ENCODE assay signal across 1 cellular context in the genomic region with DNA sequence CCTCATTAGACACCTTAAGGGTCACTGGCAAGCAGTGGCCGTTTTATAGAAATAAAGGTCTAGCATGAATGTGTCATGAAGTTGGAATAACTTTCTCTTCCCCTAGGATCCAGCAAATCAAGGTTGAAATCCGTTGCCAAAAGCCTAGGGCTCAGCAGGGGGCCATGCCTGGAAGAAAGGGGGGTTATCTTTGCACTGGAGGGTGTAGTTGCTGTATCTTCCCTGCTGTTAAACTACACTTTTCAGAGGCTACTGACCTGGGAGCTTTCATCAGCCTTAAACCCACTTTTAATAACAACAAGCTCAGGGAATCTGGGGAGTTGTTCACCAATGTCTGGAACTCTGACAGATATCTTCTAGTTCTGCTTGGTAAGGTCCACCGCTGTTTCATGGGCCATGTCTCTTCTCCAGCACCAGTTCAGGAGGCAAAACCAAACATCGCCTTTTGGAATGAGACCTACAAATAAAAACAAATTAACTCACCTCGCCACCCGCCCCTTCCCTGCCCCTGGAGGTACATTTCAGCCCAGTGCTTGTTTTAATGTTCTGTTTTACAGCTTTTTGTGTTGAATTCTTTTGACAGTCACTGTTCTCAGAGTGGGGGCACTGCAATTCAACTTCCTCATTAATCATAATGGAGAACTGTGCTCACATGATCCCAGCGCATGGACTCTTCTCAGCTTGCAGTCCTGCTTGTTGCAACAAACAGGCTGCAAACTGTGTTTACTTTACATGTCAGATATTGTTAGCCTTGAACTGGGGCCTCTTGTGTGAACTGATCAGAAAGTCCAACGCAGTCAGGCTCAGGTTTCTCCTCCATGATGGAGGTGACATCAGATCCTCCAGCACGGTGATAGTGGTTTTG.
A peak's percentile ranks its signal among the peaks of the same experiment; 100 is the strongest.
TF ChIP-seq lines count a peak whose summit lies in the region.

No MANE protein-coding gene starts in this region.

TF ChIP-seq in HepG2, 621 proteins besides CTCF, POLR2A, EP300 and RAD21 (continued from another document and continues in another):
- TF ChIP-seq, protein P1, sequence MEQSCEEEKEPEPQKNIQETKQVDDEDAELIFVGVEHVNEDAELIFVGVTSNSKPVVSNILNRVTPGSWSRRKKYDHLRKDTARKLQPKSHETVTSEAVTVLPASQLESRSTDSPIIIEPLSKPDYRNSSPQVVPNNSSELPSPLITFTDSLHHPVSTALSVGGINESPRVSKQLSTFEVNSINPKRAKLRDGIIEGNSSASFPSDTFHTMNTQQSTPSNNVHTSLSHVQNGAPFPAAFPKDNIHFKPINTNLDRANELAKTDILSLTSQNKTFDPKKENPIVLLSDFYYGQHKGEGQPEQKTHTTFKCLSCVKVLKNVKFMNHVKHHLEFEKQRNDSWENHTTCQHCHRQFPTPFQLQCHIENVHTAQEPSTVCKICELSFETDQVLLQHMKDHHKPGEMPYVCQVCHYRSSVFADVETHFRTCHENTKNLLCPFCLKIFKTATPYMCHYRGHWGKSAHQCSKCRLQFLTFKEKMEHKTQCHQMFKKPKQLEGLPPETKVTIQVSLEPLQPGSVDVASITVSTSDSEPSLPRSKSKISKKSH (CRISPR knock-in tag; IDR thresholded peaks at IDR 0.05; ENCODE audit: borderline replicate concordance): no peak
- TF ChIP-seq ZNF143 (CRISPR knock-in tag; IDR thresholded peaks at IDR 0.05): no peak
- no peak for TF ChIP-seq AGO1 (IDR thresholded peaks at IDR 0.05; ENCODE audit: low read depth, low read length, poor library complexity, severe bottlenecking)
- peak; percentile 84 for TF ChIP-seq NCOR1 (IDR thresholded peaks at IDR 0.05; ENCODE audit: borderline replicate concordance, low read length)
- TF ChIP-seq ZNF367 (CRISPR knock-in tag; IDR thresholded peaks at IDR 0.05; ENCODE audit: borderline replicate concordance): no peak
- TF ChIP-seq MTA3 (CRISPR knock-in tag; IDR thresholded peaks at IDR 0.05): no peak
- TF ChIP-seq ZNF350 (CRISPR knock-in tag; IDR thresholded peaks at IDR 0.05; ENCODE audit: borderline replicate concordance, low read depth): peak; percentile 67; the same call in 1 of the 2 replicates
- no peak for TF ChIP-seq ZNF883 (CRISPR knock-in tag; IDR thresholded peaks at IDR 0.05; ENCODE audit: not compliant biosample characterization)
- TF ChIP-seq ZNF569 (CRISPR knock-in tag; IDR thresholded peaks at IDR 0.05; ENCODE audit: borderline replicate concordance): no peak
- no peak for TF ChIP-seq PRMT3 (CRISPR knock-in tag; IDR thresholded peaks at IDR 0.05; ENCODE audit: borderline replicate concordance, low read depth)
- TF ChIP-seq KDM5A (IDR thresholded peaks at IDR 0.05; ENCODE audit: borderline replicate concordance, low read length): no peak
- no peak; the same call in 1 of the 2 replicates for TF ChIP-seq ZNF652 (CRISPR knock-in tag; IDR thresholded peaks at IDR 0.05; ENCODE audit: borderline replicate concordance, low read depth)
- 0 out of 2 replicates have a peak, but pooled peaks have one; percentile 83 for TF ChIP-seq DNMT3B (CRISPR knock-in tag; conservative IDR thresholded peaks at IDR 0.05)
- no peak for TF ChIP-seq EED (CRISPR knock-in tag; IDR thresholded peaks at IDR 0.05)
- TF ChIP-seq, protein P2, sequence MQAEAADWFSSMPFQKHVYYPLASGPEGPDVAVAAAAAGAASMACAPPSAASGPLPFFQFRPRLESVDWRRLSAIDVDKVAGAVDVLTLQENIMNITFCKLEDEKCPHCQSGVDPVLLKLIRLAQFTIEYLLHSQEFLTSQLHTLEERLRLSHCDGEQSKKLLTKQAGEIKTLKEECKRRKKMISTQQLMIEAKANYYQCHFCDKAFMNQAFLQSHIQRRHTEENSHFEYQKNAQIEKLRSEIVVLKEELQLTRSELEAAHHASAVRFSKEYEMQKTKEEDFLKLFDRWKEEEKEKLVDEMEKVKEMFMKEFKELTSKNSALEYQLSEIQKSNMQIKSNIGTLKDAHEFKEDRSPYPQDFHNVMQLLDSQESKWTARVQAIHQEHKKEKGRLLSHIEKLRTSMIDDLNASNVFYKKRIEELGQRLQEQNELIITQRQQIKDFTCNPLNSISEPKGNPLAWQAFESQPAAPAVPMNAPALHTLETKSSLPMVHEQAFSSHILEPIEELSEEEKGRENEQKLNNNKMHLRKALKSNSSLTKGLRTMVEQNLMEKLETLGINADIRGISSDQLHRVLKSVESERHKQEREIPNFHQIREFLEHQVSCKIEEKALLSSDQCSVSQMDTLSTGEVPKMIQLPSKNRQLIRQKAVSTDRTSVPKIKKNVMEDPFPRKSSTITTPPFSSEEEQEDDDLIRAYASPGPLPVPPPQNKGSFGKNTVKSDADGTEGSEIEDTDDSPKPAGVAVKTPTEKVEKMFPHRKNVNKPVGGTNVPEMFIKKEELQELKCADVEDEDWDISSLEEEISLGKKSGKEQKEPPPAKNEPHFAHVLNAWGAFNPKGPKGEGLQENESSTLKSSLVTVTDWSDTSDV (CRISPR knock-in tag; IDR thresholded peaks at IDR 0.05): no peak
- no peak for TF ChIP-seq MTF1 (CRISPR knock-in tag; IDR thresholded peaks at IDR 0.05)
- TF ChIP-seq TEAD2 (CRISPR knock-in tag; IDR thresholded peaks at IDR 0.05): no peak
- TF ChIP-seq, protein P3, sequence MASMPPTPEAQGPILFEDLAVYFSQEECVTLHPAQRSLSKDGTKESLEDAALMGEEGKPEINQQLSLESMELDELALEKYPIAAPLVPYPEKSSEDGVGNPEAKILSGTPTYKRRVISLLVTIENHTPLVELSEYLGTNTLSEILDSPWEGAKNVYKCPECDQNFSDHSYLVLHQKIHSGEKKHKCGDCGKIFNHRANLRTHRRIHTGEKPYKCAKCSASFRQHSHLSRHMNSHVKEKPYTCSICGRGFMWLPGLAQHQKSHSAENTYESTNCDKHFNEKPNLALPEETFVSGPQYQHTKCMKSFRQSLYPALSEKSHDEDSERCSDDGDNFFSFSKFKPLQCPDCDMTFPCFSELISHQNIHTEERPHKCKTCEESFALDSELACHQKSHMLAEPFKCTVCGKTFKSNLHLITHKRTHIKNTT (CRISPR knock-in tag; IDR thresholded peaks at IDR 0.05): no peak
- no peak for TF ChIP-seq HOXA7 (CRISPR knock-in tag; IDR thresholded peaks at IDR 0.05)
- TF ChIP-seq STAT5B (CRISPR knock-in tag; IDR thresholded peaks at IDR 0.05): no peak
- TF ChIP-seq, protein P4, sequence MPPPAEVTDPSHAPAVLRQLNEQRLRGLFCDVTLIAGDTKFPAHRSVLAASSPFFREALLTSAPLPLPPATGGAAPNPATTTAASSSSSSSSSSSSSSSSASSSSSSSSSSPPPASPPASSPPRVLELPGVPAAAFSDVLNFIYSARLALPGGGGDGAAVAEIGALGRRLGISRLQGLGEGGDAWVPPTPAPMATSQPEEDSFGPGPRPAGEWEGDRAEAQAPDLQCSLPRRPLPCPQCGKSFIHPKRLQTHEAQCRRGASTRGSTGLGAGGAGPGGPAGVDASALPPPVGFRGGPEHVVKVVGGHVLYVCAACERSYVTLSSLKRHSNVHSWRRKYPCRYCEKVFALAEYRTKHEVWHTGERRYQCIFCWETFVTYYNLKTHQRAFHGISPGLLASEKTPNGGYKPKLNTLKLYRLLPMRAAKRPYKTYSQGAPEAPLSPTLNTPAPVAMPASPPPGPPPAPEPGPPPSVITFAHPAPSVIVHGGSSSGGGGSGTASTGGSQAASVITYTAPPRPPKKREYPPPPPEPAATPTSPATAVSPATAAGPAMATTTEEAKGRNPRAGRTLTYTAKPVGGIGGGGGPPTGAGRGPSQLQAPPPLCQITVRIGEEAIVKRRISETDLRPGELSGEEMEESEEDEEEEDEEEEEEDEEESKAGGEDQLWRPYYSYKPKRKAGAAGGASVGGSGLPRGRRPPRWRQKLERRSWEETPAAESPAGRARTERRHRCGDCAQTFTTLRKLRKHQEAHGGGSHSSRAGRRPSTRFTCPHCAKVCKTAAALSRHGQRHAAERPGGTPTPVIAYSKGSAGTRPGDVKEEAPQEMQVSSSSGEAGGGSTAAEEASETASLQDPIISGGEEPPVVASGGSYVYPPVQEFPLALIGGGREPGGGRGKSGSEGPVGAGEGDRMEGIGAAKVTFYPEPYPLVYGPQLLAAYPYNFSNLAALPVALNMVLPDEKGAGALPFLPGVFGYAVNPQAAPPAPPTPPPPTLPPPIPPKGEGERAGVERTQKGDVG (CRISPR knock-in tag; IDR thresholded peaks at IDR 0.05; ENCODE audit: borderline replicate concordance): 0 out of 2 replicates have a peak, but pooled peaks have one; percentile 34
- no peak for TF ChIP-seq ZNF552 (CRISPR knock-in tag; IDR thresholded peaks at IDR 0.05; ENCODE audit: borderline replicate concordance)
- no peak for TF ChIP-seq RFXAP (CRISPR knock-in tag; IDR thresholded peaks at IDR 0.05; ENCODE audit: borderline replicate concordance)
- TF ChIP-seq ZNF644 (CRISPR knock-in tag; IDR thresholded peaks at IDR 0.05; ENCODE audit: low read depth): peak; percentile 97
- TF ChIP-seq FOXJ3 (CRISPR knock-in tag; IDR thresholded peaks at IDR 0.05; ENCODE audit: borderline replicate concordance): peak; percentile 71; the same call in 1 of the 2 replicates
- TF ChIP-seq ZBTB1 (CRISPR knock-in tag; IDR thresholded peaks at IDR 0.05; ENCODE audit: borderline replicate concordance): no peak
- TF ChIP-seq, protein P5, sequence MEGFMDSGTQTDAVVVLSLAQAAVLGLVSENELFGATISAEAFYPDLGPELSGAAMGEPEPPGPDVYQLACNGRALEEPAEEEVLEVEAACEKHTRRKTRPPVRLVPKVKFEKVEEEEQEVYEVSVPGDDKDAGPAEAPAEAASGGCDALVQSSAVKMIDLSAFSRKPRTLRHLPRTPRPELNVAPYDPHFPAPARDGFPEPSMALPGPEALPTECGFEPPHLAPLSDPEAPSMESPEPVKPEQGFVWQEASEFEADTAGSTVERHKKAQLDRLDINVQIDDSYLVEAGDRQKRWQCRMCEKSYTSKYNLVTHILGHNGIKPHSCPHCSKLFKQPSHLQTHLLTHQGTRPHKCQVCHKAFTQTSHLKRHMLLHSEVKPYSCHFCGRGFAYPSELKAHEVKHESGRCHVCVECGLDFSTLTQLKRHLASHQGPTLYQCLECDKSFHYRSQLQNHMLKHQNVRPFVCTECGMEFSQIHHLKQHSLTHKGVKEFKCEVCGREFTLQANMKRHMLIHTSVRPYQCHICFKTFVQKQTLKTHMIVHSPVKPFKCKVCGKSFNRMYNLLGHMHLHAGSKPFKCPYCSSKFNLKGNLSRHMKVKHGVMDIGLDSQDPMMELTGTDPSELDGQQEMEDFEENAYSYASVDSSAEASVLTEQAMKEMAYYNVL (CRISPR knock-in tag; IDR thresholded peaks at IDR 0.05; ENCODE audit: borderline replicate concordance): 0 out of 2 replicates have a peak, but pooled peaks have one; percentile 28
- TF ChIP-seq ZC3H13 (CRISPR knock-in tag; IDR thresholded peaks at IDR 0.05): no peak
- TF ChIP-seq, protein P6, sequence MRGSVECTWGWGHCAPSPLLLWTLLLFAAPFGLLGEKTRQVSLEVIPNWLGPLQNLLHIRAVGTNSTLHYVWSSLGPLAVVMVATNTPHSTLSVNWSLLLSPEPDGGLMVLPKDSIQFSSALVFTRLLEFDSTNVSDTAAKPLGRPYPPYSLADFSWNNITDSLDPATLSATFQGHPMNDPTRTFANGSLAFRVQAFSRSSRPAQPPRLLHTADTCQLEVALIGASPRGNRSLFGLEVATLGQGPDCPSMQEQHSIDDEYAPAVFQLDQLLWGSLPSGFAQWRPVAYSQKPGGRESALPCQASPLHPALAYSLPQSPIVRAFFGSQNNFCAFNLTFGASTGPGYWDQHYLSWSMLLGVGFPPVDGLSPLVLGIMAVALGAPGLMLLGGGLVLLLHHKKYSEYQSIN (CRISPR knock-in tag; IDR thresholded peaks at IDR 0.05; ENCODE audit: borderline replicate concordance): no peak
- no peak for TF ChIP-seq ZFP37 (CRISPR knock-in tag; IDR thresholded peaks at IDR 0.05; ENCODE audit: borderline replicate concordance)
- TF ChIP-seq, protein P7, sequence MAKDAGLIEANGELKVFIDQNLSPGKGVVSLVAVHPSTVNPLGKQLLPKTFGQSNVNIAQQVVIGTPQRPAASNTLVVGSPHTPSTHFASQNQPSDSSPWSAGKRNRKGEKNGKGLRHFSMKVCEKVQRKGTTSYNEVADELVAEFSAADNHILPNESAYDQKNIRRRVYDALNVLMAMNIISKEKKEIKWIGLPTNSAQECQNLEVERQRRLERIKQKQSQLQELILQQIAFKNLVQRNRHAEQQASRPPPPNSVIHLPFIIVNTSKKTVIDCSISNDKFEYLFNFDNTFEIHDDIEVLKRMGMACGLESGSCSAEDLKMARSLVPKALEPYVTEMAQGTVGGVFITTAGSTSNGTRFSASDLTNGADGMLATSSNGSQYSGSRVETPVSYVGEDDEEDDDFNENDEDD (CRISPR knock-in tag; IDR thresholded peaks at IDR 0.05; ENCODE audit: borderline replicate concordance): no peak; the same call in 1 of the 2 replicates
- no peak for TF ChIP-seq NAIF1 (CRISPR knock-in tag; IDR thresholded peaks at IDR 0.05; ENCODE audit: borderline replicate concordance)
- TF ChIP-seq TGIF2 (CRISPR knock-in tag; IDR thresholded peaks at IDR 0.05): peak; percentile 20; the same call in 1 of the 2 replicates
- no peak for TF ChIP-seq ZNF224 (CRISPR knock-in tag; IDR thresholded peaks at IDR 0.05)
- TF ChIP-seq DNMT1 (CRISPR knock-in tag; IDR thresholded peaks at IDR 0.05): no peak
- TF ChIP-seq ZNF33B (CRISPR knock-in tag; IDR thresholded peaks at IDR 0.05): peak; percentile 82; the same call in 1 of the 2 replicates
- peak; percentile 86 for TF ChIP-seq MEIS2 (CRISPR knock-in tag; IDR thresholded peaks at IDR 0.05)
- no peak for TF ChIP-seq EZH2 (conservative IDR thresholded peaks at IDR 0.05; ENCODE audit: low read depth, low read length)
- no peak for TF ChIP-seq SRF (IDR thresholded peaks at IDR 0.05; ENCODE audit: low read depth, low read length)
- TF ChIP-seq, protein P8, sequence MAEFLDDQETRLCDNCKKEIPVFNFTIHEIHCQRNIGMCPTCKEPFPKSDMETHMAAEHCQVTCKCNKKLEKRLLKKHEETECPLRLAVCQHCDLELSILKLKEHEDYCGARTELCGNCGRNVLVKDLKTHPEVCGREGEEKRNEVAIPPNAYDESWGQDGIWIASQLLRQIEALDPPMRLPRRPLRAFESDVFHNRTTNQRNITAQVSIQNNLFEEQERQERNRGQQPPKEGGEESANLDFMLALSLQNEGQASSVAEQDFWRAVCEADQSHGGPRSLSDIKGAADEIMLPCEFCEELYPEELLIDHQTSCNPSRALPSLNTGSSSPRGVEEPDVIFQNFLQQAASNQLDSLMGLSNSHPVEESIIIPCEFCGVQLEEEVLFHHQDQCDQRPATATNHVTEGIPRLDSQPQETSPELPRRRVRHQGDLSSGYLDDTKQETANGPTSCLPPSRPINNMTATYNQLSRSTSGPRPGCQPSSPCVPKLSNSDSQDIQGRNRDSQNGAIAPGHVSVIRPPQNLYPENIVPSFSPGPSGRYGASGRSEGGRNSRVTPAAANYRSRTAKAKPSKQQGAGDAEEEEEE (CRISPR knock-in tag; IDR thresholded peaks at IDR 0.05; ENCODE audit: borderline replicate concordance): no peak
- TF ChIP-seq ATF7 (IDR thresholded peaks at IDR 0.05): 0 out of 2 replicates have a peak, but pooled peaks have one; percentile 13
- no peak for TF ChIP-seq ATF7 (CRISPR knock-in tag; IDR thresholded peaks at IDR 0.05)
- peak; percentile 78; the same call in 1 of the 2 replicates for TF ChIP-seq EHMT2 (IDR thresholded peaks at IDR 0.05; ENCODE audit: borderline replicate concordance, low read depth, low read length)
- TF ChIP-seq ZFY (CRISPR knock-in tag; IDR thresholded peaks at IDR 0.05): no peak
- TF ChIP-seq POLR2G (IDR thresholded peaks at IDR 0.05; ENCODE audit: low read depth, low read length): no peak
- TF ChIP-seq JARID2 (CRISPR knock-in tag; IDR thresholded peaks at IDR 0.05; ENCODE audit: insufficient replicate concordance): no peak
